Comparison of ENCODE assay signal across 29 cellular contexts in genomic region chr2:15639323-15640251, GRCh38.
"Had no signal": no experiment of that assay in that cellular context is flagged by ENCODE, and none has a peak within 500 bp of the region (broad histone marks: within the 10 kb centered on the region; RNA-seq: fewer than 3 reads in every experiment).

No MANE protein-coding gene starts in this region.

- H3K36me3 ChIP-seq: ovary had no signal

- H3K4me3 Mint-ChIP-seq: activated CD4-positive, alpha-beta memory T cell treated with anti-CD3 and anti-CD28 coated beads, Interleukin-2, amount 10 ng/mL, durations not matched to agents 7 days and 5 days; activated CD4-positive, alpha-beta T cell treated with anti-CD3 and anti-CD28 coated beads, Interleukin-2, amount 10 ng/mL, durations not matched to agents 7 days and 5 days; activated T-cell treated with anti-CD3 and anti-CD28 coated beads, Interleukin-2, amount 50 U/mL, for 4 hours; activated T-helper 17 cell treated with anti-CD3 and anti-CD28 coated beads, Interleukin-2, amount 50 U/mL, for 72 hours; naive thymus-derived CD4-positive, alpha-beta T cell; stimulated activated memory B cell treated with anti-CD40 and anti-IgM and Interleukin-4, amounts not matched to agents 10 μg/mL and 1 μg/mL and 100 μg/mL, for 72 hours; stimulated activated naive CD8-positive, alpha-beta T cell treated with anti-CD3 and anti-CD28 coated beads, Interleukin-15, amount 100 ng/mL, for 72 hours; T-helper 1 cell treated with Interleukin-12 subunit alpha and Interleukin-12 subunit beta and Interleukin-4 antibody, amounts not matched to agents 30 μg/mL and 1 μg/mL, for 36 hours had no signal

- H3K27ac ChIP-seq: gastrocnemius medialis, ovary, tibial nerve had no signal

- H3K4me3 ChIP-seq: coronary artery, dorsolateral prefrontal cortex, gastrocnemius medialis, left ventricle myocardium inferior, lung, ovary, tibial nerve had no signal

- ATAC-seq: activated T-cell treated with anti-CD3 and anti-CD28 coated beads, Interleukin-2, amount 50 U/mL, for 4 hours; activated T-helper 17 cell treated with anti-CD3 and anti-CD28 coated beads, Interleukin-2, amount 50 U/mL, for 72 hours; naive thymus-derived CD4-positive, alpha-beta T cell; sciatic nerve; stimulated activated memory B cell treated with anti-CD40 and anti-IgM and Interleukin-4, amounts not matched to agents 10 μg/mL and 1 μg/mL and 100 μg/mL, for 72 hours; stimulated activated naive CD8-positive, alpha-beta T cell treated with anti-CD3 and anti-CD28 coated beads, Interleukin-15, amount 100 ng/mL, for 72 hours had no signal

- H3K9me3 ChIP-seq: gastrocnemius medialis, ovary had no signal

- H3K27me3 Mint-ChIP-seq: activated CD4-positive, alpha-beta memory T cell treated with anti-CD3 and anti-CD28 coated beads, Interleukin-2, amount 10 ng/mL, durations not matched to agents 7 days and 5 days; activated CD4-positive, alpha-beta T cell treated with anti-CD3 and anti-CD28 coated beads, Interleukin-2, amount 10 ng/mL, durations not matched to agents 7 days and 5 days; activated T-helper 17 cell treated with anti-CD3 and anti-CD28 coated beads, Interleukin-2, amount 50 U/mL, for 72 hours; naive thymus-derived CD4-positive, alpha-beta T cell; progenitor cell of endocrine pancreas; stimulated activated memory B cell treated with anti-CD40 and anti-IgM and Interleukin-4, amounts not matched to agents 10 μg/mL and 1 μg/mL and 100 μg/mL, for 72 hours; stimulated activated naive CD8-positive, alpha-beta T cell treated with anti-CD3 and anti-CD28 coated beads, Interleukin-15, amount 100 ng/mL, for 72 hours had no signal

- H3K4me1 Mint-ChIP-seq: activated CD4-positive, alpha-beta memory T cell treated with anti-CD3 and anti-CD28 coated beads, Interleukin-2, amount 10 ng/mL, durations not matched to agents 7 days and 5 days; activated CD4-positive, alpha-beta T cell treated with anti-CD3 and anti-CD28 coated beads, Interleukin-2, amount 10 ng/mL, durations not matched to agents 7 days and 5 days; activated T-helper 17 cell treated with anti-CD3 and anti-CD28 coated beads, Interleukin-2, amount 50 U/mL, for 72 hours; stimulated activated memory B cell treated with anti-CD40 and anti-IgM and Interleukin-4, amounts not matched to agents 10 μg/mL and 1 μg/mL and 100 μg/mL, for 72 hours had no signal

- H3K27me3 ChIP-seq: dorsolateral prefrontal cortex, gastrocnemius medialis, ovary, tibial nerve had no signal

- H3K27ac Mint-ChIP-seq: activated CD4-positive, alpha-beta memory T cell treated with anti-CD3 and anti-CD28 coated beads, Interleukin-2, amount 10 ng/mL, durations not matched to agents 7 days and 5 days; activated CD4-positive, alpha-beta T cell treated with anti-CD3 and anti-CD28 coated beads, Interleukin-2, amount 10 ng/mL, durations not matched to agents 7 days and 5 days; activated T-helper 17 cell treated with anti-CD3 and anti-CD28 coated beads, Interleukin-2, amount 50 U/mL, for 72 hours; progenitor cell of endocrine pancreas; stimulated activated memory B cell treated with anti-CD40 and anti-IgM and Interleukin-4, amounts not matched to agents 10 μg/mL and 1 μg/mL and 100 μg/mL, for 72 hours; stimulated activated naive CD8-positive, alpha-beta T cell treated with anti-CD3 and anti-CD28 coated beads, Interleukin-15, amount 100 ng/mL, for 72 hours; T-helper 1 cell treated with Interleukin-12 subunit alpha and Interleukin-12 subunit beta and Interleukin-4 antibody, amounts not matched to agents 30 μg/mL and 1 μg/mL, for 36 hours had no signal

- DNase-seq: activated CD4-positive, alpha-beta memory T cell treated with anti-CD3 and anti-CD28 coated beads, Interleukin-2, amount 10 ng/mL, durations not matched to agents 7 days and 5 days; activated CD4-positive, alpha-beta T cell treated with anti-CD3 and anti-CD28 coated beads for 1 hour; activated CD4-positive, alpha-beta T cell treated with anti-CD3 and anti-CD28 coated beads, Interleukin-2, amount 10 ng/mL, durations not matched to agents 7 days and 5 days; activated gamma-delta T cell treated with Interleukin-2 at 50 U/mL for 16 hours; activated naive CD4-positive, alpha-beta T cell treated with anti-CD3 and anti-CD28 coated beads, Interleukin-2, amount 50 U/mL, for 16 hours; activated T-cell treated with anti-CD3 and anti-CD28 coated beads, Interleukin-2, amount 50 U/mL, for 4 hours; cerebellar nuclear complex; effector memory CD4-positive, alpha-beta T cell; gastrocnemius medialis; glutamatergic neuron; islet precursor cell; left ventricle myocardium inferior; naive thymus-derived CD4-positive, alpha-beta T cell; retina; small intestine; stimulated activated CD4-positive, alpha-beta T cell treated with anti-CD3 and anti-CD28 coated beads, Interleukin-1b, Interleukin-23, amount 100 ng/mL, for 48 hours; stimulated activated CD4-positive, alpha-beta T cell treated with anti-CD3 and anti-CD28 coated beads, Interleukin-4, amount 100 ng/mL, for 4 hours; stimulated activated CD8-positive, alpha-beta memory T cell treated with anti-CD3 and anti-CD28 coated beads, Interleukin-4, amount 100 ng/mL, for 48 hours; stimulated activated naive CD8-positive, alpha-beta T cell treated with anti-CD3 and anti-CD28 coated beads, Interleukin-15, amount 100 ng/mL, for 72 hours had no signal
